Comparison of ENCODE assay signal across 21 cellular contexts in the genomic region with DNA sequence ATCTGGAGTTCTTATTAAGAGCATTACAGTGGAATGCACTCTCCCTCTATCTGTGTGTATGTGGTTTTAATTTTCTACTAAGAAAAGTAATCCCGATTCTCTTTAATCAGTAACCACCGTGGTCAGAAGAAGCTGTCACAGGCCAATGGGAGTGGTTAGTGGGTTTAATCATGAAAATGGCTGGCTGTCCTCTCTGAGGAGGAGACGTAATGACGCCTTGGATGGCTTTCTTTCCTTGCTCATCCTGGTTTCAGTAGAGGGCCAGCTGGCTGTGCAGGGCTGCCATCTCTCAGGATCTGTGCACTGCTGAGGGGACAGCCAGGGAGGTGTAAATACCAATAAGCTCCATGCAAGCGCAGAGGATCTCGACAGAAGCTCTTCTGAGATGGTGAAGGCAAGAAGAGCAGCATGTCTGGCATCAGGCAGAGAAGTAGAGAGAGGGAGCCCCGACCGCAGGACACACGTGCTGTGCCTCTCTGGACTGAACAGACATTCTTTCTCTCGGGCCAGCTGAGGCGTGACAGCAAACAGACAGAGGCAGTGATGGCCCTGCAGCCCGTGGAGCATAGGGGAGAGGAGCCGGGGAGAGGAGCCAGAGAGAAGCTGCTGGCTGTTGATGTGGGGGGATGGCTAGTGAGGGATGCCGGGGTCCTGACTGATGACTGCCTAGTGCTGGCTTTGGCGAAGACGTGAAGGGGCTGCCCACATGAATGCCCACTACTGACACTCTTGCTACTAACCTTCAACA.
DNase-seq lines count a peak whose midpoint lies in the region; ATAC-seq and TF ChIP-seq lines count a peak whose summit lies in the region.
"Had no signal": no experiment of that assay in that cellular context is flagged by ENCODE, and none has a peak within 500 bp of the region (broad histone marks: within the 10 kb centered on the region; RNA-seq: fewer than 3 reads in every experiment).

No MANE protein-coding gene starts in this region.

- H3K27me3 Mint-ChIP-seq in neural progenitor cell (ENCODE audit: insufficient read depth, low read depth), result peaks cover 11% of the 10 kb centered on the region
- no peaks in the 10 kb centered on the region for H3K27me3 Mint-ChIP-seq in activated CD4-positive, alpha-beta memory T cell treated with anti-CD3 and anti-CD28 coated beads for 36 hours
- H3K27me3 Mint-ChIP-seq: stimulated activated memory B cell treated with anti-CD40 and anti-IgM and Interleukin-4, amounts not matched to agents 10 μg/mL and 1 μg/mL and 100 μg/mL, for 72 hours had no signal

- H2AFZ ChIP-seq in neural progenitor cell (replicated peaks), result no peak overlapping the region
- H2AFZ ChIP-seq: parathyroid adenoma had no signal

- ATAC-seq in HG02623 (IDR thresholded peaks at IDR 0.05; ENCODE audit: unreplicated experiment), result no peak
- ATAC-seq: activated CD4-positive, alpha-beta T cell treated with anti-CD3 and anti-CD28 coated beads for 36 hours; left cardiac atrium had no signal

- in situ Hi-C loops in G401 (cut with HindIII; ENCODE audit: low sequenced_read_pairs), result no loop called here

- no peaks in the 10 kb centered on the region for H3K4me1 ChIP-seq in neural progenitor cell
- H3K4me1 ChIP-seq: BE2C, parathyroid adenoma had no signal

- H3K79me2 ChIP-seq in neural progenitor cell (ENCODE audit: low read depth), result no peaks in the 10 kb centered on the region
- H3K79me2 ChIP-seq: parathyroid adenoma had no signal

- H3F3A ChIP-seq in neural progenitor cell (ENCODE audit: low read depth), result no peaks in the 10 kb centered on the region

- CTCF ChIA-PET in activated CD4-positive, alpha-beta memory T cell treated with anti-CD3 and anti-CD28 coated beads for 36 hours (lab: Charles Lee), result no interaction called here

- no peaks in the 10 kb centered on the region for H3K36me3 Mint-ChIP-seq in neural progenitor cell
- H3K36me3 Mint-ChIP-seq in activated CD4-positive, alpha-beta memory T cell treated with anti-CD3 and anti-CD28 coated beads for 36 hours, result no peaks in the 10 kb centered on the region
- H3K36me3 Mint-ChIP-seq: activated naive CD4-positive, alpha-beta T cell treated with anti-CD3 and anti-CD28 coated beads, Interleukin-2, amount 10 ng/mL, durations not matched to agents 7 days and 5 days; IgD-negative memory B cell; stimulated activated memory B cell treated with anti-CD40 and anti-IgM and Interleukin-4, amounts not matched to agents 10 μg/mL and 1 μg/mL and 100 μg/mL, for 72 hours had no signal

- H3K27ac ChIP-seq in neural progenitor cell, result no peak overlapping the region
- H3K27ac ChIP-seq: esophagus muscularis mucosa, heart right ventricle, parathyroid adenoma had no signal

- H3K4me1 Mint-ChIP-seq in neural progenitor cell, result peaks cover 38% of the 10 kb centered on the region
- H3K4me1 Mint-ChIP-seq in activated CD4-positive, alpha-beta memory T cell treated with anti-CD3 and anti-CD28 coated beads for 36 hours (ENCODE audit: low read depth), result peaks cover 3% of the 10 kb centered on the region
- H3K4me1 Mint-ChIP-seq: activated CD4-positive, alpha-beta T cell treated with anti-CD3 and anti-CD28 coated beads for 36 hours; activated naive CD4-positive, alpha-beta T cell treated with anti-CD3 and anti-CD28 coated beads, Interleukin-2, amount 10 ng/mL, durations not matched to agents 7 days and 5 days; IgD-negative memory B cell; stimulated activated memory B cell treated with anti-CD40 and anti-IgM and Interleukin-4, amounts not matched to agents 10 μg/mL and 1 μg/mL and 100 μg/mL, for 72 hours had no signal

- no peaks in the 10 kb centered on the region for H3K9me3 Mint-ChIP-seq in neural progenitor cell
- H3K9me3 Mint-ChIP-seq in activated CD4-positive, alpha-beta memory T cell treated with anti-CD3 and anti-CD28 coated beads for 36 hours, result no peaks in the 10 kb centered on the region
- H3K9me3 Mint-ChIP-seq: activated naive CD4-positive, alpha-beta T cell treated with anti-CD3 and anti-CD28 coated beads, Interleukin-2, amount 10 ng/mL, durations not matched to agents 7 days and 5 days; IgD-negative memory B cell; stimulated activated memory B cell treated with anti-CD40 and anti-IgM and Interleukin-4, amounts not matched to agents 10 μg/mL and 1 μg/mL and 100 μg/mL, for 72 hours had no signal

- no peaks in the 10 kb centered on the region for H3K9me3 ChIP-seq in neural progenitor cell (ENCODE audit: low read depth)
- H3K9me3 ChIP-seq: BE2C, esophagus muscularis mucosa, heart right ventricle, SK-N-SH had no signal

- no peak overlapping the region for H3K4me3 ChIP-seq in neural progenitor cell
- H3K4me3 ChIP-seq: esophagus muscularis mucosa, heart right ventricle had no signal

- intact Hi-C loops in activated CD4-positive, alpha-beta memory T cell treated with anti-CD3 and anti-CD28 coated beads for 36 hours (cut with micrococcal nuclease), result no loop called here

- no peak for TF ChIP-seq CTCF in neural progenitor cell (IDR thresholded peaks at IDR 0.05)

- H3K4me3 Mint-ChIP-seq in neural progenitor cell, result no peak overlapping the region
- H3K4me3 Mint-ChIP-seq in activated CD4-positive, alpha-beta memory T cell treated with anti-CD3 and anti-CD28 coated beads for 36 hours, result no peak overlapping the region
- H3K4me3 Mint-ChIP-seq: activated CD4-positive, alpha-beta T cell treated with anti-CD3 and anti-CD28 coated beads for 36 hours; activated naive CD4-positive, alpha-beta T cell treated with anti-CD3 and anti-CD28 coated beads, Interleukin-2, amount 10 ng/mL, durations not matched to agents 7 days and 5 days; IgD-negative memory B cell; stimulated activated memory B cell treated with anti-CD40 and anti-IgM and Interleukin-4, amounts not matched to agents 10 μg/mL and 1 μg/mL and 100 μg/mL, for 72 hours had no signal

- no peaks in the 10 kb centered on the region for H3K27me3 ChIP-seq in neural progenitor cell
- H3K27me3 ChIP-seq: BE2C, heart right ventricle had no signal

- no peak overlapping the region for H3K4me2 ChIP-seq in neural progenitor cell
- H3K4me2 ChIP-seq: SK-N-SH had no signal

- H3K9ac ChIP-seq in neural progenitor cell, result no peak overlapping the region
- H3K9ac ChIP-seq: parathyroid adenoma, SK-N-SH had no signal

- POLR2A ChIA-PET in activated CD4-positive, alpha-beta memory T cell treated with anti-CD3 and anti-CD28 coated beads for 36 hours (lab: Charles Lee), result no interaction called here

- no peaks in the 10 kb centered on the region for H3K36me3 ChIP-seq in neural progenitor cell
- H3K36me3 ChIP-seq: BE2C, esophagus muscularis mucosa, heart right ventricle had no signal

- DNase-seq in G401 (ENCODE audit: low spot score) (peak; percentile 76), NCI-H526 treated with DMSO at 0.1 percent for 48 hours (lab: John Stamatoyannopoulos, UW) (peak; percentile 65), glomerular visceral epithelial cell (ENCODE audit: extremely low spot score) (peak; percentile 90), neural progenitor cell (ENCODE audit: low spot score) (no peak), NCI-H1436 treated with DMSO at 0.1 percent for 48 hours (lab: John Stamatoyannopoulos, UW) (no peak), Kasumi-1 (lab: John Stamatoyannopoulos, UW) (no peak)
- DNase-seq in activated CD4-positive, alpha-beta memory T cell treated with anti-CD3 and anti-CD28 coated beads for 36 hours, result no peak
- DNase-seq: activated CD4-positive, alpha-beta T cell treated with anti-CD3 and anti-CD28 coated beads for 36 hours; activated CD8-positive, alpha-beta memory T cell treated with anti-CD3 and anti-CD28 coated beads, Interleukin-2, amount 50 U/mL, for 48 hours; activated naive CD4-positive, alpha-beta T cell treated with anti-CD3 and anti-CD28 coated beads, Interleukin-2, amount 10 ng/mL, durations not matched to agents 7 days and 5 days; BE2C; heart right ventricle; left cardiac atrium; NCI-H226; SK-N-SH; trophoblast cell had no signal

- H3K27ac Mint-ChIP-seq in neural progenitor cell, result peak overlapping the region; percentile 31
- H3K27ac Mint-ChIP-seq in activated CD4-positive, alpha-beta memory T cell treated with anti-CD3 and anti-CD28 coated beads for 36 hours, result no peak overlapping the region
- H3K27ac Mint-ChIP-seq: activated CD4-positive, alpha-beta T cell treated with anti-CD3 and anti-CD28 coated beads for 36 hours; activated naive CD4-positive, alpha-beta T cell treated with anti-CD3 and anti-CD28 coated beads, Interleukin-2, amount 10 ng/mL, durations not matched to agents 7 days and 5 days; IgD-negative memory B cell; stimulated activated memory B cell treated with anti-CD40 and anti-IgM and Interleukin-4, amounts not matched to agents 10 μg/mL and 1 μg/mL and 100 μg/mL, for 72 hours had no signal

- no peaks in the 10 kb centered on the region for H4K20me1 ChIP-seq in neural progenitor cell (ENCODE audit: low read depth)

Comparison
In these comparisons a context has a peak if more than half of its experiments do, and no peak if none do; other contexts are left out.
1. DNase-seq: peak in G401 (single experiment), NCI-H526 treated with DMSO at 0.1 percent for 48 hours (single experiment) and glomerular visceral epithelial cell (single experiment); none in neural progenitor cell (single experiment), NCI-H1436 treated with DMSO at 0.1 percent for 48 hours (single experiment), activated CD4-positive, alpha-beta memory T cell treated with anti-CD3 and anti-CD28 coated beads for 36 hours (single experiment) and Kasumi-1 (0 of 2).